Comparison of ENCODE assay signal across 9 cellular contexts in genomic region chr11:68677432-68677831, GRCh38. TPM values are rescaled to one million over a fixed set of nuclear protein-coding genes. Genes with fewer than 3 reads are reported as not detected.
DNase-seq lines count a peak whose midpoint lies in the region; ATAC-seq, FAIRE-seq and TF ChIP-seq lines count a peak whose summit lies in the region.
"Had no signal": no experiment of that assay in that cellular context is flagged by ENCODE, and none has a peak within 500 bp of the region (broad histone marks: within the 10 kb centered on the region; RNA-seq: fewer than 3 reads in every experiment).

No MANE protein-coding gene starts in this region.

- H4K20me1 ChIP-seq in PC-3 (ENCODE audit: low read length) (no peaks in the 10 kb centered on the region), endothelial cell of umbilical vein (replicated peaks; ENCODE audit: control insufficient read depth, extremely low read depth, insufficient read depth, low read length) (no peaks in the 10 kb centered on the region)

- H3K9me1 ChIP-seq in endothelial cell of umbilical vein (replicated peaks; ENCODE audit: control insufficient read depth, extremely low read depth, insufficient read depth, low read length), result no peaks in the 10 kb centered on the region

- no peaks in the 10 kb centered on the region for H3K9me3 ChIP-seq in PC-3 (ENCODE audit: low read length)
- H3K9me3 ChIP-seq in endothelial cell of umbilical vein (replicated peaks; ENCODE audit: control insufficient read depth, insufficient read depth, low read length), result no peaks in the 10 kb centered on the region

- no peaks in the 10 kb centered on the region for H3F3A ChIP-seq in PC-3 (ENCODE audit: low read length, unreplicated experiment)

- dilution Hi-C loops in endothelial cell of umbilical vein (cut with MboI; ENCODE audit: extremely low pct_ligation_motif_present, low sequenced_read_pairs), result no loop called here

- DNase-seq in EH (ENCODE audit: low read depth), result peak; percentile 88
- DNase-seq in PC-3, result peak; percentile 94
- DNase-seq in endothelial cell of umbilical vein (ENCODE audit: low read depth, low spot score), result peak; percentile 87
- DNase-seq in non-pigmented ciliary epithelial cell (ENCODE audit: low read depth), result peak; percentile 31
- DNase-seq in omental fat pad (ENCODE audit: low spot score), result no peak
- DNase-seq in stimulated activated CD4-positive, alpha-beta T cell treated with anti-CD3 and anti-CD28 coated beads, Interleukin-12 subunit alpha, Interleukin-12 subunit beta, amount 100 ng/mL, for 4 hours, result no peak
- DNase-seq in SIG-M5 (lab: John Stamatoyannopoulos, UW), result no peak
- DNase-seq: activated CD4-positive, alpha-beta T cell treated with anti-CD3 and anti-CD28 coated beads for 48 hours had no signal

- H2AFZ ChIP-seq in PC-3 (ENCODE audit: low read length) (no peak overlapping the region), endothelial cell of umbilical vein (ENCODE audit: low read depth, low read length) (no peak overlapping the region)

- H3K4me2 ChIP-seq in PC-3 (ENCODE audit: low read length) (peak overlapping the region; percentile 43), endothelial cell of umbilical vein (ENCODE audit: insufficient read depth, low read length) (no peak overlapping the region)

- TF ChIP-seq CTCF in PC-3 (conservative IDR thresholded peaks at IDR 0.05; ENCODE audit: low read depth, low read length) (no peak), endothelial cell of umbilical vein (IDR thresholded peaks at IDR 0.05; ENCODE audit: extremely low read depth in 1 of 2, insufficient read depth in 1 of 2, low read depth in 1 of 2, low read length in 2 of 2) (no peak), omental fat pad (IDR thresholded peaks at IDR 0.05) (no peak)

- FAIRE-seq in endothelial cell of umbilical vein (lab: Jason Lieb, UNC), result peak; percentile 88

- intact Hi-C loops in PC-3 (cut with micrococcal nuclease), result no loop called here
- intact Hi-C loops in endothelial cell of umbilical vein (cut with micrococcal nuclease), result loop anchor here (1.0 kb wide), 1 partner anchor 74 kb away; the partner anchor contains the start of gene TESMIN

- no peaks in the 10 kb centered on the region for H3K9me2 ChIP-seq in PC-3 (replicated peaks; ENCODE audit: low read length)

- H3K27ac ChIP-seq in PC-3 (ENCODE audit: low read length), result no peak overlapping the region
- no peak overlapping the region for H3K27ac ChIP-seq in endothelial cell of umbilical vein (ENCODE audit: insufficient read depth, low read depth, low read length)

- no peak for TF ChIP-seq POLR2A in endothelial cell of umbilical vein (IDR thresholded peaks at IDR 0.05; ENCODE audit: low read depth, low read length)

- H3K9ac ChIP-seq in PC-3 (ENCODE audit: low read length), result no peak overlapping the region
- H3K9ac ChIP-seq in endothelial cell of umbilical vein (replicated peaks; ENCODE audit: extremely low read depth, insufficient read depth, low read length), result no peak overlapping the region

- POLR2A ChIA-PET in PC-3 (lab: Charles Lee; ENCODE audit: unreplicated experiment), result interaction anchor here (0.6 kb wide), 1 partner anchor 860 kb away, joined by 3 read pairs; no protein-coding TSS in a partner anchor
- POLR2A ChIA-PET in endothelial cell of umbilical vein (lab: Charles Lee), result interaction anchor here (0.6 to 0.7 kb wide), 3 partner anchors 32 to 72 kb away, joined by 4 to 6 read pairs (median 6); no protein-coding TSS in a partner anchor

- BruUV-seq in PC-3 (replicated peaks; lab: Mats Ljungman, UMichigan) (no TSS peak), endothelial cell of umbilical vein (replicated peaks; lab: Mats Ljungman, UMichigan) (no TSS peak)

- H3K36me3 ChIP-seq in PC-3 (ENCODE audit: low read depth, low read length) (no peaks in the 10 kb centered on the region), endothelial cell of umbilical vein (ENCODE audit: control insufficient read depth in 2 of 2, extremely low read depth in 1 of 2, insufficient read depth in 2 of 2, low read length in 2 of 2) (no peaks in the 10 kb centered on the region)

- H3K4me3 ChIP-seq in PC-3 (ENCODE audit: low read length), result no peak overlapping the region
- H3K4me3 ChIP-seq in endothelial cell of umbilical vein (replicated peaks in 1 of 3; ENCODE audit: insufficient read depth in 1 of 3, low read depth in 1 of 3, low read length in 3 of 3), result no peak overlapping the region

- H3K79me2 ChIP-seq in PC-3 (ENCODE audit: low read length), result no peaks in the 10 kb centered on the region
- no peaks in the 10 kb centered on the region for H3K79me2 ChIP-seq in endothelial cell of umbilical vein (ENCODE audit: control insufficient read depth, insufficient read depth, low read length)

- CTCF ChIA-PET in PC-3 (lab: Charles Lee) (interaction anchor here (0.6 to 0.9 kb wide), 3 partner anchors 30 to 45 kb away, joined by 3 to 7 read pairs (median 4); no protein-coding TSS in a partner anchor), endothelial cell of umbilical vein (lab: Charles Lee) (interaction anchor here (0.7 to 1.6 kb wide), 4 partner anchors 13 to 1288 kb away, joined by 3 to 5 read pairs (median 4); no protein-coding TSS in a partner anchor)

- H3K4me1 ChIP-seq in PC-3 (ENCODE audit: insufficient read depth, low read length), result peaks cover 14% of the 10 kb centered on the region
- H3K4me1 ChIP-seq in endothelial cell of umbilical vein (ENCODE audit: control insufficient read depth, extremely low read depth, insufficient read depth, low read length), result peaks cover 7% of the 10 kb centered on the region

- H3K27me3 ChIP-seq in PC-3 (ENCODE audit: low read length) (no peaks in the 10 kb centered on the region), endothelial cell of umbilical vein (ENCODE audit: control insufficient read depth in 2 of 2, insufficient read depth in 2 of 2, low read length in 2 of 2) (no peaks in the 10 kb centered on the region)

- ATAC-seq in PC-3, result peak; percentile 96
- no peak for ATAC-seq in GM21825 (IDR thresholded peaks at IDR 0.05; ENCODE audit: unreplicated experiment)
- no peak for ATAC-seq in omental fat pad (ENCODE audit: low FRiP score)

TF ChIP-seq in endothelial cell of umbilical vein, 7 proteins besides CTCF, POLR2A, EP300 and RAD21:
- no peak for TF ChIP-seq MYC (IDR thresholded peaks at IDR 0.05; ENCODE audit: low read depth, low read length)
- no peak for TF ChIP-seq GATA2 (IDR thresholded peaks at IDR 0.05; ENCODE audit: insufficient read depth, insufficient read length, low read depth, low read length)
- no peak for TF ChIP-seq EZH2 (IDR thresholded peaks at IDR 0.05; ENCODE audit: borderline replicate concordance, low read depth, low read length, severe bottlenecking)
- TF ChIP-seq JUN (IDR thresholded peaks at IDR 0.05; ENCODE audit: borderline replicate concordance, insufficient read depth, insufficient read length, low read depth), result peak; percentile 50
- peak; percentile 99 for TF ChIP-seq FOS (IDR thresholded peaks at IDR 0.05; ENCODE audit: borderline replicate concordance, insufficient read depth, low read length)
- TF ChIP-seq POLR2AphosphoS5 (IDR thresholded peaks at IDR 0.05; ENCODE audit: insufficient read depth, low read depth, low read length), result peak; percentile 74
- no peak for TF ChIP-seq MAX (IDR thresholded peaks at IDR 0.05; ENCODE audit: insufficient read depth, insufficient read length)

RNA-seq across cellular contexts. Expression of gene GAL, which starts 6.9 kb away (rescaled TPM):
- total RNA-seq in PC-3 (2014; rRNA removed), result 32.2 and 46.7 TPM in 2 replicates
- total RNA-seq in endothelial cell of umbilical vein, result 6.1 and 9.8 TPM in 2 replicates
- 1.2 and 2.8 TPM in 2 replicates for polyA plus RNA-seq in endothelial cell of umbilical vein
- polyA plus RNA-seq in endothelial cell of umbilical vein (2011; cell fraction: cytosol; rRNA removed), result 4.1 and 4.3 TPM in 2 replicates
- 0.84 and 1.2 TPM in 2 replicates for polyA plus RNA-seq in endothelial cell of umbilical vein (2011; cell fraction: nucleus; rRNA removed)
- polyA plus RNA-seq in endothelial cell of umbilical vein (2012), result 4.7 and 8.2 TPM in 2 replicates
- polyA minus RNA-seq in endothelial cell of umbilical vein, result 1.00 and 1.0 TPM in 2 replicates
- polyA minus RNA-seq in endothelial cell of umbilical vein (2011; cell fraction: cytosol; rRNA and poly(A)+ RNA removed), result 88.2 TPM
- polyA minus RNA-seq in endothelial cell of umbilical vein (2011; cell fraction: nucleus; rRNA and poly(A)+ RNA removed), result 0.58 and 0.77 TPM in 2 replicates
- total RNA-seq in omental fat pad, result 1 to 10 TPM in 1 of 4 donors, not detected in 3; 2.0 TPM

Comparison
In these comparisons a context has a peak if more than half of its experiments do, and no peak if none do; other contexts are left out.
1. DNase-seq: peak in EH (single experiment), PC-3 (single experiment), endothelial cell of umbilical vein (single experiment) and non-pigmented ciliary epithelial cell (single experiment); none in omental fat pad (single experiment), stimulated activated CD4-positive, alpha-beta T cell treated with anti-CD3 and anti-CD28 coated beads, Interleukin-12 subunit alpha, Interleukin-12 subunit beta, amount 100 ng/mL, for 4 hours (single experiment) and SIG-M5 (single experiment).